In genomic region chr1:174326278-174326677, GRCh38 we compare ENCODE assay signal across 38 cellular contexts.
"Had no signal": no experiment of that assay in that cellular context is flagged by ENCODE, and none has a peak within 500 bp of the region (broad histone marks: within the 10 kb centered on the region; RNA-seq: fewer than 3 reads in every experiment).

No MANE protein-coding gene starts in this region.

- H3K4me3 Mint-ChIP-seq: activated B cell treated with CpG ODN at 0.5 μM for 24 hours; activated CD4-positive, alpha-beta memory T cell treated with anti-CD3 and anti-CD28 coated beads for 36 hours; activated CD4-positive, alpha-beta T cell treated with anti-CD3 and anti-CD28 coated beads, Interleukin-2, amount 10 ng/mL, durations not matched to agents 24 days and 14 days; activated CD8-positive, alpha-beta T cell treated with anti-CD3 and anti-CD28 coated beads for 36 hours; activated naive CD4-positive, alpha-beta T cell treated with anti-CD3 and anti-CD28 coated beads for 36 hours; activated naive CD8-positive, alpha-beta T cell treated with anti-CD3 and anti-CD28 coated beads for 36 hours; activated T-cell treated with anti-CD3 and anti-CD28 coated beads, Interleukin-2, amount 50 U/mL, for 4 hours; activated T-cell treated with anti-CD3 and anti-CD28 coated beads, Interleukin-2, amount 50 U/mL, for 72 hours; activated T-helper 1 cell treated with anti-CD3 and anti-CD28 coated beads, Interleukin-12 subunit alpha, Interleukin-12 subunit beta, Interleukin-2, Interleukin-4 antibody, amounts not matched to agents 30 ng/mL and 10 ng/mL and 1 ng/mL, durations not matched to agents 14 hours and 24 hours and 36 hours; activated T-helper 17 cell treated with anti-CD3 and anti-CD28 coated beads, Interleukin-2, amount 50 U/mL, for 72 hours; T-helper 1 cell treated with Interleukin-12 subunit alpha and Interleukin-12 subunit beta and Interleukin-4 antibody, amounts not matched to agents 30 μg/mL and 1 μg/mL, for 36 hours; T-helper 2 cell treated with Interferon-gamma antibody and Interleukin-4, amounts not matched to agents 5 μg/mL and 100 μg/mL, for 36 hours had no signal

- H3K27ac ChIP-seq: adrenal gland, body of pancreas, brain microvascular endothelial cell, breast epithelium, VCaP had no signal

- FAIRE-seq: astrocyte, TTC549 had no signal

- ATAC-seq: activated CD8-positive, alpha-beta T cell treated with anti-CD3 and anti-CD28 coated beads for 36 hours; activated naive CD4-positive, alpha-beta T cell treated with anti-CD3 and anti-CD28 coated beads, Interleukin-2, amount 50 U/mL, for 72 hours; activated T-cell treated with anti-CD3 and anti-CD28 coated beads, Interleukin-2, amount 50 U/mL, for 4 hours; activated T-cell treated with anti-CD3 and anti-CD28 coated beads, Interleukin-2, amount 50 U/mL, for 72 hours; activated T-helper 17 cell treated with anti-CD3 and anti-CD28 coated beads, Interleukin-2, amount 50 U/mL, for 72 hours; body of pancreas had no signal

- H3K4me1 Mint-ChIP-seq: activated naive CD8-positive, alpha-beta T cell treated with anti-CD3 and anti-CD28 coated beads for 36 hours had no signal

- H3K4me1 ChIP-seq: adrenal gland, body of pancreas, breast epithelium had no signal

- DNase-seq: activated B cell treated with CpG ODN at 0.5 μM for 24 hours; activated CD4-positive, alpha-beta memory T cell treated with anti-CD3 and anti-CD28 coated beads for 36 hours; activated CD4-positive, alpha-beta T cell treated with anti-CD3 and anti-CD28 coated beads for 4 hours; activated CD4-positive, alpha-beta T cell treated with anti-CD3 and anti-CD28 coated beads, Interleukin-2, amount 10 ng/mL, durations not matched to agents 24 days and 14 days; activated CD4-positive, alpha-beta T cell treated with anti-CD3 and anti-CD28 coated beads, Interleukin-2, amount 50 U/mL, for 1 hour; activated CD4-positive, alpha-beta T cell treated with anti-CD3 and anti-CD28 coated beads, Interleukin-2, amount 50 U/mL, for 4 hours; activated CD4-positive, CD25-positive, alpha-beta regulatory T cell treated with anti-CD3 and anti-CD28 coated beads, Interleukin-2, amount 50 U/mL, for 72 hours; activated CD8-positive, alpha-beta memory T cell treated with anti-CD3 and anti-CD28 coated beads, Interleukin-2, amount 50 U/mL, for 4 hours; activated CD8-positive, alpha-beta T cell treated with anti-CD3 and anti-CD28 coated beads for 36 hours; activated effector memory CD4-positive, alpha-beta T cell treated with anti-CD3 and anti-CD28 coated beads, Interleukin-2, amount 50 U/mL, for 16 hours; activated gamma-delta T cell treated with Interleukin-2 at 50 U/mL for 16 hours; activated naive CD4-positive, alpha-beta T cell; activated naive CD4-positive, alpha-beta T cell treated with anti-CD3 and anti-CD28 coated beads for 36 hours; activated naive CD4-positive, alpha-beta T cell treated with anti-CD3 and anti-CD28 coated beads, Interleukin-2, amount 50 U/mL, for 16 hours; activated naive CD8-positive, alpha-beta T cell treated with anti-CD3 and anti-CD28 coated beads for 36 hours; activated T-cell treated with anti-CD3 and anti-CD28 coated beads for 4 hours; activated T-cell treated with anti-CD3 and anti-CD28 coated beads, Interleukin-2, amount 50 U/mL, for 1 hour; activated T-cell treated with anti-CD3 and anti-CD28 coated beads, Interleukin-2, amount 50 U/mL, for 4 hours; activated T-cell treated with anti-CD3 and anti-CD28 coated beads, Interleukin-2, amount 50 U/mL, for 72 hours; adrenal gland; amniotic stem cell; aorta; body of pancreas; brain microvascular endothelial cell; central memory CD4-positive, alpha-beta T cell; cerebellar nuclear complex; T-helper 1 cell; T-helper 2 cell; T-helper 9 cell had no signal

- H3K27ac Mint-ChIP-seq: activated B cell treated with CpG ODN at 0.5 μM for 24 hours; activated CD4-positive, alpha-beta memory T cell treated with anti-CD3 and anti-CD28 coated beads for 36 hours; activated CD4-positive, alpha-beta T cell treated with anti-CD3 and anti-CD28 coated beads, Interleukin-2, amount 10 ng/mL, durations not matched to agents 24 days and 14 days; activated CD8-positive, alpha-beta T cell treated with anti-CD3 and anti-CD28 coated beads for 36 hours; activated naive CD4-positive, alpha-beta T cell treated with anti-CD3 and anti-CD28 coated beads for 36 hours; activated naive CD4-positive, alpha-beta T cell treated with anti-CD3 and anti-CD28 coated beads, Interleukin-2, amount 50 U/mL, for 72 hours; activated naive CD8-positive, alpha-beta T cell treated with anti-CD3 and anti-CD28 coated beads for 36 hours; activated T-cell treated with anti-CD3 and anti-CD28 coated beads, Interleukin-2, amount 50 U/mL, for 72 hours; activated T-helper 1 cell treated with anti-CD3 and anti-CD28 coated beads, Interleukin-12 subunit alpha, Interleukin-12 subunit beta, Interleukin-2, Interleukin-4 antibody, amounts not matched to agents 30 ng/mL and 10 ng/mL and 1 ng/mL, durations not matched to agents 14 hours and 24 hours and 36 hours; activated T-helper 17 cell treated with anti-CD3 and anti-CD28 coated beads, Interleukin-2, amount 50 U/mL, for 72 hours; T-helper 1 cell treated with Interleukin-12 subunit alpha and Interleukin-12 subunit beta and Interleukin-4 antibody, amounts not matched to agents 30 μg/mL and 1 μg/mL, for 36 hours; T-helper 2 cell treated with Interferon-gamma antibody and Interleukin-4, amounts not matched to agents 5 μg/mL and 100 μg/mL, for 36 hours had no signal

- H3K27me3 Mint-ChIP-seq: activated B cell treated with CpG ODN at 0.5 μM for 24 hours; activated CD4-positive, alpha-beta memory T cell treated with anti-CD3 and anti-CD28 coated beads for 36 hours; activated CD4-positive, alpha-beta T cell treated with anti-CD3 and anti-CD28 coated beads, Interleukin-2, amount 10 ng/mL, durations not matched to agents 24 days and 14 days; activated CD8-positive, alpha-beta T cell treated with anti-CD3 and anti-CD28 coated beads for 36 hours; activated naive CD8-positive, alpha-beta T cell treated with anti-CD3 and anti-CD28 coated beads for 36 hours; activated T-helper 17 cell treated with anti-CD3 and anti-CD28 coated beads, Interleukin-2, amount 50 U/mL, for 72 hours had no signal

- H3K27me3 ChIP-seq: adrenal gland, body of pancreas, brain microvascular endothelial cell, breast epithelium had no signal

- H3K36me3 ChIP-seq: adrenal gland, brain microvascular endothelial cell, breast epithelium had no signal

- H3K4me3 ChIP-seq: adrenal gland, body of pancreas, breast epithelium had no signal
